In genomic region chr6:3623451-3624267, GRCh38 we compare ENCODE assay signal across 1 cellular context.
TF ChIP-seq lines count a peak whose summit lies in the region.

No MANE protein-coding gene starts in this region.

TF ChIP-seq in H1, 55 proteins besides CTCF, POLR2A, EP300 and RAD21 (continued from another document):
- TF ChIP-seq SP4 (IDR thresholded peaks at IDR 0.05; ENCODE audit: low read length) (no peak), YY1 (IDR thresholded peaks at IDR 0.05; ENCODE audit: low read depth, low read length) (no peak)
